ENCODE assay signal across 8 cellular contexts in genomic region chr15:60370804-60371700, GRCh38. TPM values are rescaled to one million over a fixed set of nuclear protein-coding genes. Genes with fewer than 3 reads are reported as not detected.
A peak's percentile ranks its signal among the peaks of the same experiment; 100 is the strongest.
DNase-seq lines count a peak whose midpoint lies in the region; ATAC-seq and TF ChIP-seq lines count a peak whose summit lies in the region.

No MANE protein-coding gene starts in this region.

- POLR2A ChIA-PET in AG04449 (lab: Yijun Ruan, JAX): interaction anchor here (1.0 to 3.5 kb wide), 5 partner anchors 10 to 31 kb away, joined by 3 to 17 read pairs (median 8); no protein-coding TSS in a partner anchor

- H3K4me1 Mint-ChIP-seq in activated T-helper 17 cell treated with anti-CD3 and anti-CD28 coated beads, Interleukin-2, amount 50 U/mL, for 72 hours: peaks cover 26% of the 10 kb centered on the region
- peaks cover 26% of the 10 kb centered on the region for H3K4me1 Mint-ChIP-seq in stimulated activated effector memory CD8-positive, alpha-beta T cell treated with anti-CD3 and anti-CD28 coated beads, Interleukin-12 subunit alpha, Interleukin-12 subunit beta, amount 100 ng/mL, for 72 hours

- H3K9me3 ChIP-seq in right atrium auricular region: no peaks in the 10 kb centered on the region

- CTCF ChIA-PET in AG04449 (lab: Yijun Ruan, JAX): interaction anchor here (0.8 to 1.2 kb wide), 3 partner anchors 13 to 73 kb away, joined by 3 read pairs; no protein-coding TSS in a partner anchor

- no peaks in the 10 kb centered on the region for H3K27me3 ChIP-seq in right atrium auricular region

- H3K27ac ChIP-seq in right atrium auricular region: peak overlapping the region; percentile 79 to 80

- no peaks in the 10 kb centered on the region for H3K9me3 Mint-ChIP-seq in activated T-helper 17 cell treated with anti-CD3 and anti-CD28 coated beads, Interleukin-2, amount 50 U/mL, for 72 hours
- no peaks in the 10 kb centered on the region for H3K9me3 Mint-ChIP-seq in stimulated activated effector memory CD8-positive, alpha-beta T cell treated with anti-CD3 and anti-CD28 coated beads, Interleukin-12 subunit alpha, Interleukin-12 subunit beta, amount 100 ng/mL, for 72 hours

- peak overlapping the region; percentile 85 for H3K27ac Mint-ChIP-seq in activated T-helper 17 cell treated with anti-CD3 and anti-CD28 coated beads, Interleukin-2, amount 50 U/mL, for 72 hours
- peak overlapping the region; percentile 78 for H3K27ac Mint-ChIP-seq in stimulated activated effector memory CD8-positive, alpha-beta T cell treated with anti-CD3 and anti-CD28 coated beads, Interleukin-12 subunit alpha, Interleukin-12 subunit beta, amount 100 ng/mL, for 72 hours

- H3K4me3 ChIP-seq in AG04449 (ENCODE audit: low read depth, low read length) (no peak overlapping the region), right atrium auricular region (no peak overlapping the region)

- TF ChIP-seq CTCF in AG04449 (IDR thresholded peaks at IDR 0.05; ENCODE audit: insufficient read depth, low read length, missing control alignments): no peak
- TF ChIP-seq CTCF in right atrium auricular region (IDR thresholded peaks at IDR 0.05): no peak

- H3K4me3 Mint-ChIP-seq in activated T-helper 17 cell treated with anti-CD3 and anti-CD28 coated beads, Interleukin-2, amount 50 U/mL, for 72 hours: peak overlapping the region; percentile 52
- no peak overlapping the region for H3K4me3 Mint-ChIP-seq in stimulated activated effector memory CD8-positive, alpha-beta T cell treated with anti-CD3 and anti-CD28 coated beads, Interleukin-12 subunit alpha, Interleukin-12 subunit beta, amount 100 ng/mL, for 72 hours

- DNase-seq in AG04449 (ENCODE audit: low read depth, low spot score) (peak; percentile 92), HS-27A (ENCODE audit: low read depth) (peak; percentile 99), right atrium auricular region (ENCODE audit: low spot score) (peak; percentile 94), NCI-H748 treated with DMSO at 0.1 percent for 48 hours (lab: John Stamatoyannopoulos, UW) (no peak), NCI-H526 (lab: John Stamatoyannopoulos, UW) (no peak)
- DNase-seq in stimulated activated effector memory CD8-positive, alpha-beta T cell treated with anti-CD3 and anti-CD28 coated beads, Interleukin-12 subunit alpha, Interleukin-12 subunit beta, amount 100 ng/mL, for 72 hours (ENCODE audit: low spot score in 2 of 2): no peak

- peak; percentile 62 for ATAC-seq in activated T-helper 17 cell treated with anti-CD3 and anti-CD28 coated beads, Interleukin-2, amount 50 U/mL, for 72 hours (replicated peaks)
- ATAC-seq in stimulated activated effector memory CD8-positive, alpha-beta T cell treated with anti-CD3 and anti-CD28 coated beads, Interleukin-12 subunit alpha, Interleukin-12 subunit beta, amount 100 ng/mL, for 72 hours: peak; percentile 21
- ATAC-seq in GM21737 (IDR thresholded peaks at IDR 0.05; ENCODE audit: unreplicated experiment): no peak

- peaks cover 0 to 59% of the 10 kb centered on the region in 2 donors for H3K4me1 ChIP-seq in right atrium auricular region

- peaks cover 9% of the 10 kb centered on the region for H3K36me3 ChIP-seq in right atrium auricular region

- no peaks in the 10 kb centered on the region for H3K27me3 Mint-ChIP-seq in activated T-helper 17 cell treated with anti-CD3 and anti-CD28 coated beads, Interleukin-2, amount 50 U/mL, for 72 hours

- peaks cover 67% of the 10 kb centered on the region for H3K36me3 Mint-ChIP-seq in activated T-helper 17 cell treated with anti-CD3 and anti-CD28 coated beads, Interleukin-2, amount 50 U/mL, for 72 hours (ENCODE audit: low read depth)
- peaks cover 76% of the 10 kb centered on the region for H3K36me3 Mint-ChIP-seq in stimulated activated effector memory CD8-positive, alpha-beta T cell treated with anti-CD3 and anti-CD28 coated beads, Interleukin-12 subunit alpha, Interleukin-12 subunit beta, amount 100 ng/mL, for 72 hours

RNA-seq across cellular contexts. Expression of gene ANXA2, which starts 26.7 kb away (rescaled TPM):
- total RNA-seq in activated T-helper 17 cell treated with anti-CD3 and anti-CD28 coated beads, Interleukin-2, amount 50 U/mL, for 72 hours: 100 to 1,000 TPM; 120 to 420 TPM
- total RNA-seq in right atrium auricular region: 100 to 1,000 TPM; 214 to 388 TPM

Comparison
In these comparisons a context has a peak if more than half of its experiments do, and no peak if none do; other contexts are left out.
1. DNase-seq: peak in AG04449 (single experiment), HS-27A (single experiment) and right atrium auricular region (single experiment); none in stimulated activated effector memory CD8-positive, alpha-beta T cell treated with anti-CD3 and anti-CD28 coated beads, Interleukin-12 subunit alpha, Interleukin-12 subunit beta, amount 100 ng/mL, for 72 hours (0 of 2), NCI-H748 treated with DMSO at 0.1 percent for 48 hours (single experiment) and NCI-H526 (0 of 2).